Comparison of ENCODE assay signal across 11 cellular contexts in the genomic region with DNA sequence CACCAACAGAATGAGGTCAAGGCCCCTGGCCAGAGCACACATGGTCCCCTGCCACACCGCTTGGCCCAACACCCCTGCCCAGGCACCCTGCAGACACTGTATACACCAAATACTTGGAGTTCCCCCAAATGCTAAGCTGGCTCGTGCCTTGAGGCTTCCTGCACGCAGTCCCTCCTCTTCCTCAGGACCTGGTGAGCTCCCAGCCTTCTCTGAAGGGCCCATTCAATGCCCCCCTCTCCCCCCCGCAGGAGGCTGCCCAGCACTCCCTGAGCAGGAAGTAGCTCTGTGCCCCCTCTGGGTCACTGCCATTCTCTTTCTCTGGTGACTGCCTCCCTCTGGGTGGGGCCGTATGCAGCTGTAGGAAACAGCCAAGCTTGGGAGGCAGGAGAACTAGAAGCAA.
DNase-seq lines count a peak whose midpoint lies in the region; ATAC-seq and TF ChIP-seq lines count a peak whose summit lies in the region.
"Had no signal": no experiment of that assay in that cellular context is flagged by ENCODE, and none has a peak within 500 bp of the region (broad histone marks: within the 10 kb centered on the region; RNA-seq: fewer than 3 reads in every experiment).

No MANE protein-coding gene starts in this region.

- no peaks in the 10 kb centered on the region for H3K9me3 Mint-ChIP-seq in CD4-positive, CD25-positive, alpha-beta regulatory T cell
- no peaks in the 10 kb centered on the region for H3K9me3 Mint-ChIP-seq in T-cell

- no peak overlapping the region for H3K4me3 ChIP-seq in CD4-positive, CD25-positive, alpha-beta regulatory T cell (ENCODE audit: low read depth, low read length)
- H3K4me3 ChIP-seq in heart left ventricle (no peak overlapping the region), prostate gland (no peak overlapping the region)

- no peak for DNase-seq in CD4-positive, CD25-positive, alpha-beta regulatory T cell
- DNase-seq in T-cell = no peak
- DNase-seq in heart left ventricle = peak in 1 of 5 donors; percentile 59
- no peak for DNase-seq in prostate gland (ENCODE audit: low spot score)
- DNase-seq in effector CD8-positive, alpha-beta T cell (lab: John Stamatoyannopoulos, UW) = no peak
- DNase-seq: activated naive CD4-positive, alpha-beta T cell treated with Interleukin-2 at 50 U/mL for 16 hours; NCI-H146; stimulated activated naive CD4-positive, alpha-beta T cell treated with Interleukin-2 at 50 U/mL for 16 hours had no signal

- TF ChIP-seq CTCF in heart left ventricle (IDR thresholded peaks at IDR 0.05) (no peak), prostate gland (IDR thresholded peaks at IDR 0.05) (no peak)

- intact Hi-C loops in heart left ventricle (cut with DNase I) (loop anchor here in 4 of 10 donors (5.0 to 10.0 kb wide), 6 partner anchors 52 to 72 kb away; no protein-coding TSS in a partner anchor), prostate gland (cut with DNase I) (loop anchor here (2.0 kb wide), 1 partner anchor 68 kb away; no protein-coding TSS in a partner anchor)

- CTCF ChIA-PET in T-cell (lab: Charles Lee) = interaction anchor here in 1 of 2 donors (0.5 kb wide), 1 partner anchor 71 kb away, joined by 3 read pairs; no protein-coding TSS in a partner anchor

- TF ChIP-seq POLR2A in heart left ventricle (IDR thresholded peaks at IDR 0.05) (no peak), prostate gland (IDR thresholded peaks at IDR 0.05) (no peak)

- H3K27me3 Mint-ChIP-seq in CD4-positive, CD25-positive, alpha-beta regulatory T cell = no peaks in the 10 kb centered on the region
- H3K27me3 Mint-ChIP-seq in T-cell = no peaks in the 10 kb centered on the region

- H3K27ac Mint-ChIP-seq in CD4-positive, CD25-positive, alpha-beta regulatory T cell = peak overlapping the region in 2 of 3 donors; percentile 73 to 83
- H3K27ac Mint-ChIP-seq in T-cell = peak overlapping the region; percentile 39 to 74

- H3K27me3 ChIP-seq in CD4-positive, CD25-positive, alpha-beta regulatory T cell (ENCODE audit: control insufficient read depth, insufficient read depth, low read length) = no peaks in the 10 kb centered on the region
- H3K27me3 ChIP-seq in heart left ventricle (no peaks in the 10 kb centered on the region), prostate gland (replicated peaks; ENCODE audit: insufficient read depth) (no peaks in the 10 kb centered on the region)

- H3K27ac ChIP-seq in CD4-positive, CD25-positive, alpha-beta regulatory T cell (ENCODE audit: insufficient read depth, low read length, poor library complexity, severe bottlenecking) = no peak overlapping the region
- H3K27ac ChIP-seq in heart left ventricle = peak overlapping the region; percentile 79 to 96 (median 88)
- H3K27ac ChIP-seq in prostate gland = peak overlapping the region; percentile 66 to 68

- H3K9me3 ChIP-seq in CD4-positive, CD25-positive, alpha-beta regulatory T cell (ENCODE audit: control insufficient read depth in 2 of 2, low read length in 2 of 2) = no peaks in the 10 kb centered on the region
- H3K9me3 ChIP-seq in heart left ventricle (no peaks in the 10 kb centered on the region), prostate gland (no peaks in the 10 kb centered on the region)

- WGBS in heart left ventricle, 4 donors = 39 to 51% (median 45%) methylated on average over 4 to 5 of the region's 5 CpGs
- WGBS in prostate gland = 25% methylated on average over 5 of the region's 5 CpGs

- no peaks in the 10 kb centered on the region for H3K36me3 Mint-ChIP-seq in CD4-positive, CD25-positive, alpha-beta regulatory T cell
- no peaks in the 10 kb centered on the region for H3K36me3 Mint-ChIP-seq in T-cell

- no peak overlapping the region for H3K4me3 Mint-ChIP-seq in CD4-positive, CD25-positive, alpha-beta regulatory T cell
- no peak overlapping the region for H3K4me3 Mint-ChIP-seq in T-cell

- no peaks in the 10 kb centered on the region for H3K36me3 ChIP-seq in CD4-positive, CD25-positive, alpha-beta regulatory T cell (ENCODE audit: control insufficient read depth, insufficient read depth, low read length)
- H3K36me3 ChIP-seq in heart left ventricle (no peaks in the 10 kb centered on the region), prostate gland (no peaks in the 10 kb centered on the region)

- peaks cover 6 to 55% (median 18%) of the 10 kb centered on the region in 4 donors for H3K4me1 Mint-ChIP-seq in CD4-positive, CD25-positive, alpha-beta regulatory T cell
- peaks cover 38 to 50% (median 49%) of the 10 kb centered on the region in 3 donors for H3K4me1 Mint-ChIP-seq in T-cell

- POLR2A ChIA-PET in T-cell (lab: Charles Lee) = interaction anchor here in 1 of 2 donors (0.7 kb wide), 1 partner anchor 68 kb away, joined by 3 read pairs; no protein-coding TSS in a partner anchor

- H3K4me1 ChIP-seq in CD4-positive, CD25-positive, alpha-beta regulatory T cell (ENCODE audit: control insufficient read depth, insufficient read depth, low read length, poor library complexity, severe bottlenecking) = peaks cover 7% of the 10 kb centered on the region
- H3K4me1 ChIP-seq in heart left ventricle = peaks cover 8 to 94% (median 78%) of the 10 kb centered on the region in 12 donors
- H3K4me1 ChIP-seq in prostate gland (replicated peaks) = peaks cover 26% of the 10 kb centered on the region

- no peak for ATAC-seq in CD4-positive, CD25-positive, alpha-beta regulatory T cell (ENCODE audit: low read depth in 2 of 2)
- ATAC-seq in T-cell (replicated peaks in 1 of 4) (peak in 1 of 4 experiments; percentile 28), heart left ventricle (peak; percentile 7 to 52 (median 40)), GM18511 (IDR thresholded peaks at IDR 0.05; ENCODE audit: unreplicated experiment) (no peak), HG03139 (IDR thresholded peaks at IDR 0.05; ENCODE audit: unreplicated experiment) (no peak), HG02678 (IDR thresholded peaks at IDR 0.05; ENCODE audit: unreplicated experiment) (no peak)

Comparison
In these comparisons a context has a peak if more than half of its experiments do, and no peak if none do; other contexts are left out.
1. ATAC-seq: peak in heart left ventricle (4 of 4); none in CD4-positive, CD25-positive, alpha-beta regulatory T cell (0 of 2), GM18511 (single experiment), HG03139 (single experiment) and HG02678 (single experiment).